10 cellular contexts compared by ENCODE assay signal in the genomic region with DNA sequence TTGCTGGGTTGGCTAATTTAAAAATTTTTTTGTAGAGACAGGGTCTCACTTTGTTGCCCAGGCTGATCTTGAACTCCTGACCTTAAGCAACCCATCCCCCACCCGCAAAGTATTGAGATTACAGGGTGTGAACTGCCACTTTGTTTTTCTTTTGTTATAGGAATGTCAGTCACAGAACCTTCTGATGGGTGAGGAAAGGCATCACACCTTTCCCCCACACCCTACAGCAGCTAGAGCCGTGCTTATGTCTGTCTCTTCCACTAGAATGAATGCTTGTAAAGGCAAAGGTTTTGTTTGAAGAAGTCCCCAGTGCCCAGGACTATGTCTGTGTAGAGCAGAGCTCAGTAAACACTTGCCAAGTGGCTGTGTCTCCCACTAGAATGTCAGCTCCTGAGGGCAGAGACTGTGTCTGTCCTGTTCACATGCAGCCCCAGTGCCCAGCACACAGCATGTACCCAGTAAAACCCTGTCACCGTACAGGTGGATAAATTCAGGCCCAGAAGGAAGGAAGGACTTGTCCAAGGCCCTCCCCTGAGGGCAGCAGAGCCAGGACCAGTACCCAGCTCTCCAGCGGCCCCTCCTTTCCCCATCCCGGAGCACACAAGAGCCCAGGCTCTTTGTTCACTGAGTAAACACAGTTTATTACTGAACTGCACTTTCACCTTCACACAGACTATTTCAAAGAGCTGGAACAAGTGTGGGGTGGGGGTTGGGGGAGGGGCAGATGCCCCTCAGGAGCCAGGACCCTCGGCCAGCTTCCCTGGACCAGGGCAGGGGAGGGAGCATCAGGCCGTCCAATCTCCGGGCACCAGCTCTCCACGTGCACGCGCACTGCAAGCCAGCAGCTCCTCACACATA. TPM values are rescaled to one million over a fixed set of nuclear protein-coding genes. Genes with fewer than 3 reads are reported as not detected.
DNase-seq lines count a peak whose midpoint lies in the region; ATAC-seq and TF ChIP-seq lines count a peak whose summit lies in the region.
"Had no signal": no experiment of that assay in that cellular context is flagged by ENCODE, and none has a peak within 500 bp of the region (broad histone marks: within the 10 kb centered on the region; RNA-seq: fewer than 3 reads in every experiment).

No MANE protein-coding gene starts in this region.

- POLR2A ChIA-PET in CD8-positive, alpha-beta T cell (lab: Charles Lee) = interaction anchor here (0.6 to 2.5 kb wide), 3 partner anchors 11 to 59 kb away, joined by 3 to 21 read pairs (median 4); a partner anchor contains a TSS
- POLR2A ChIA-PET in naive thymus-derived CD4-positive, alpha-beta T cell (lab: Charles Lee) = interaction anchor here (0.6 to 2.5 kb wide), 4 partner anchors 10 to 74 kb away, joined by 4 to 13 read pairs (median 4); a partner anchor contains a TSS

- H3K4me3 Mint-ChIP-seq in CD8-positive, alpha-beta T cell = no peak overlapping the region
- H3K4me3 Mint-ChIP-seq in naive thymus-derived CD4-positive, alpha-beta T cell = no peak overlapping the region

- H3K27me3 Mint-ChIP-seq in CD8-positive, alpha-beta T cell (ENCODE audit: low read depth) = no peaks in the 10 kb centered on the region
- no peaks in the 10 kb centered on the region for H3K27me3 Mint-ChIP-seq in naive thymus-derived CD4-positive, alpha-beta T cell

- peak in 2 of 3 donors; percentile 24 to 34 for TF ChIP-seq POLR2A in body of pancreas (IDR thresholded peaks at IDR 0.05)

- H3K27ac Mint-ChIP-seq in CD8-positive, alpha-beta T cell = peak overlapping the region; percentile 70
- H3K27ac Mint-ChIP-seq in naive thymus-derived CD4-positive, alpha-beta T cell = peak overlapping the region; percentile 42 to 84 (median 72)

- no peaks in the 10 kb centered on the region for H3K27me3 ChIP-seq in CD8-positive, alpha-beta T cell (ENCODE audit: insufficient read depth, low read length)
- H3K27me3 ChIP-seq in body of pancreas = no peaks in the 10 kb centered on the region
- no peaks in the 10 kb centered on the region for H3K27me3 ChIP-seq in naive thymus-derived CD4-positive, alpha-beta T cell (ENCODE audit: control insufficient read depth in 2 of 2, insufficient read depth in 2 of 2, low read length in 2 of 2)

- H3K36me3 ChIP-seq in CD8-positive, alpha-beta T cell (ENCODE audit: insufficient read depth, low read length) = peaks cover 5% of the 10 kb centered on the region
- peaks cover 0 to 6% of the 10 kb centered on the region in 2 donors for H3K36me3 ChIP-seq in body of pancreas (replicated peaks in 1 of 2; ENCODE audit: insufficient read depth in 1 of 2, low read depth in 2 of 2)
- H3K36me3 ChIP-seq in naive thymus-derived CD4-positive, alpha-beta T cell (ENCODE audit: control insufficient read depth in 2 of 3, insufficient read depth in 3 of 3, low read length in 3 of 3) = peaks cover 0 to 21% (median 0%) of the 10 kb centered on the region in 3 experiments

- H3K4me1 ChIP-seq in CD8-positive, alpha-beta T cell (ENCODE audit: insufficient read depth, low read length) = peaks cover 37% of the 10 kb centered on the region
- H3K4me1 ChIP-seq in body of pancreas = peaks cover 66% of the 10 kb centered on the region
- H3K4me1 ChIP-seq in naive thymus-derived CD4-positive, alpha-beta T cell (ENCODE audit: control insufficient read depth in 2 of 2, insufficient read depth in 2 of 2, low read length in 2 of 2) = peaks cover 4 to 28% of the 10 kb centered on the region in 2 donors

- H3K27ac ChIP-seq in CD8-positive, alpha-beta T cell (ENCODE audit: low read depth, low read length) = no peak overlapping the region
- peak overlapping the region; percentile 41 to 72 (median 69) for H3K27ac ChIP-seq in body of pancreas
- no peak overlapping the region for H3K27ac ChIP-seq in naive thymus-derived CD4-positive, alpha-beta T cell (ENCODE audit: low read depth, low read length)

- intact Hi-C loops in CD8-positive, alpha-beta T cell (cut with DNase I, micrococcal nuclease) = loop anchor here in 1 of 2 experiments (5.0 kb wide), 2 partner anchors 102 to 152 kb away; a partner anchor contains a TSS
- intact Hi-C loops in body of pancreas (cut with DNase I) = loop anchor here (5.0 kb wide), 1 partner anchor 63 kb away; no protein-coding TSS in a partner anchor
- intact Hi-C loops in naive thymus-derived CD4-positive, alpha-beta T cell (cut with micrococcal nuclease) = loop anchor here in 1 of 2 donors (10.0 kb wide), 1 partner anchor 351 kb away; a partner anchor contains a TSS

- peaks cover 20% of the 10 kb centered on the region for H3K36me3 Mint-ChIP-seq in CD8-positive, alpha-beta T cell
- peaks cover 0 to 23% (median 0%) of the 10 kb centered on the region in 5 donors for H3K36me3 Mint-ChIP-seq in naive thymus-derived CD4-positive, alpha-beta T cell

- ATAC-seq in CD8-positive, alpha-beta T cell = no peak
- ATAC-seq in body of pancreas = peak; percentile 58
- no peak for ATAC-seq in naive thymus-derived CD4-positive, alpha-beta T cell
- no peak for ATAC-seq in HG02885 (IDR thresholded peaks at IDR 0.05; ENCODE audit: poor library complexity, unreplicated experiment)
- no peak for ATAC-seq in GM21717 (IDR thresholded peaks at IDR 0.05; ENCODE audit: unreplicated experiment)
- ATAC-seq in GM21515 (IDR thresholded peaks at IDR 0.05; ENCODE audit: unreplicated experiment) = no peak

- no peak overlapping the region for H3K4me3 ChIP-seq in CD8-positive, alpha-beta T cell (ENCODE audit: low read depth, low read length)
- no peak overlapping the region for H3K4me3 ChIP-seq in body of pancreas
- H3K4me3 ChIP-seq in naive thymus-derived CD4-positive, alpha-beta T cell (ENCODE audit: low read length) = no peak overlapping the region

- no peaks in the 10 kb centered on the region for H3K9me3 ChIP-seq in CD8-positive, alpha-beta T cell (ENCODE audit: low read length)
- H3K9me3 ChIP-seq in body of pancreas = no peaks in the 10 kb centered on the region
- H3K9me3 ChIP-seq in naive thymus-derived CD4-positive, alpha-beta T cell (ENCODE audit: control insufficient read depth in 2 of 3, low read length in 3 of 3) = no peaks in the 10 kb centered on the region

- CTCF ChIA-PET in CD8-positive, alpha-beta T cell (lab: Charles Lee) = interaction anchor here (0.8 to 7.4 kb wide), 6 partner anchors 10 to 91 kb away, joined by 3 to 270 read pairs (median 3); a partner anchor contains a TSS
- CTCF ChIA-PET in naive thymus-derived CD4-positive, alpha-beta T cell (lab: Charles Lee) = interaction anchor here (0.7 to 2.9 kb wide), 4 partner anchors 20 to 63 kb away, joined by 3 to 31 read pairs (median 4); no protein-coding TSS in a partner anchor

- peaks cover 47% of the 10 kb centered on the region for H3K4me1 Mint-ChIP-seq in CD8-positive, alpha-beta T cell (ENCODE audit: low read depth)
- peaks cover 32 to 63% (median 44%) of the 10 kb centered on the region in 7 donors for H3K4me1 Mint-ChIP-seq in naive thymus-derived CD4-positive, alpha-beta T cell

- no peak for DNase-seq in CD8-positive, alpha-beta T cell
- DNase-seq in NCI-H1417 (lab: John Stamatoyannopoulos, UW) = peak; percentile 55 to 92 (median 85)
- DNase-seq in body of pancreas = peak; percentile 48 to 88 (median 75)
- no peak for DNase-seq in naive thymus-derived CD4-positive, alpha-beta T cell
- no peak for DNase-seq in HK-2 (ENCODE audit: unreplicated experiment)
- DNase-seq: NCI-H446 treated with DMSO at 0.1 percent for 48 hours; stimulated activated CD4-positive, alpha-beta T cell treated with anti-CD3 and anti-CD28 coated beads, Interleukin-4, amount 100 ng/mL, for 4 hours had no signal

- no peak for TF ChIP-seq CTCF in CD8-positive, alpha-beta T cell (IDR thresholded peaks at IDR 0.05)
- no peak for TF ChIP-seq CTCF in body of pancreas (IDR thresholded peaks at IDR 0.05)

- H3K9me3 Mint-ChIP-seq in CD8-positive, alpha-beta T cell = no peaks in the 10 kb centered on the region
- peaks cover 0 to 1% (median 0%) of the 10 kb centered on the region in 11 donors for H3K9me3 Mint-ChIP-seq in naive thymus-derived CD4-positive, alpha-beta T cell

- 32 to 81% methylated on average over 7 to 11 of the region's 11 CpGs for WGBS in body of pancreas, 2 donors

RNA-seq across cellular contexts. Expression of a gene that starts 26.4 kb away (rescaled TPM):
- not detected for total RNA-seq in CD8-positive, alpha-beta T cell
- not detected for total RNA-seq in body of pancreas
- not detected for total RNA-seq in naive thymus-derived CD4-positive, alpha-beta T cell
- polyA plus RNA-seq in naive thymus-derived CD4-positive, alpha-beta T cell = not detected

RNA-seq across cellular contexts. Expression of a gene that starts 58.6 kb away (rescaled TPM):
- 1 to 10 TPM; 9.5 to 9.7 TPM for total RNA-seq in CD8-positive, alpha-beta T cell
- total RNA-seq in body of pancreas = 100 to 1,000 TPM in 1 of 2 donors, 10 to 100 TPM in 1; 96.2 to 103 TPM
- 100 to 1,000 TPM in 1 of 5 experiments, 10 to 100 TPM in 4; 15.0 to 111 (median 19.4) TPM for total RNA-seq in naive thymus-derived CD4-positive, alpha-beta T cell
- polyA plus RNA-seq in naive thymus-derived CD4-positive, alpha-beta T cell = 10 to 100 TPM; 11.5 to 12.7 TPM

RNA-seq across cellular contexts. Expression of a gene that starts 59.0 kb away (rescaled TPM):
- total RNA-seq in CD8-positive, alpha-beta T cell = 10 to 100 TPM in 1 of 2 experiments, 1 to 10 TPM in 1; 8.1 to 11.0 TPM
- 100 to 1,000 TPM; 169 to 245 TPM for total RNA-seq in body of pancreas
- total RNA-seq in naive thymus-derived CD4-positive, alpha-beta T cell = 10 to 100 TPM in 1 of 5 experiments, 1 to 10 TPM in 1, under 1 TPM in 3; 0.41 to 16.9 (median 0.62) TPM
- not detected for polyA plus RNA-seq in naive thymus-derived CD4-positive, alpha-beta T cell

Comparison
In these comparisons a context has a peak if more than half of its experiments do, and no peak if none do; other contexts are left out.
1. DNase-seq: peak in NCI-H1417 (3 of 3) and body of pancreas (4 of 4); none in CD8-positive, alpha-beta T cell (0 of 7), naive thymus-derived CD4-positive, alpha-beta T cell (0 of 9) and HK-2 (single experiment).
2. H3K27ac ChIP-seq: peak in body of pancreas (4 of 4); none in CD8-positive, alpha-beta T cell (single experiment) and naive thymus-derived CD4-positive, alpha-beta T cell (single experiment).
3. RNA of a gene that starts 59.0 kb away (total RNA-seq): 169 to 245 TPM in body of pancreas; 8.1 to 11.0 TPM in CD8-positive, alpha-beta T cell and 0.41 to 16.9 TPM in naive thymus-derived CD4-positive, alpha-beta T cell; every median in the first group is over 4 times any median in the second.